Comparison of ENCODE assay signal across 8 cellular contexts in genomic region chr14:31025335-31026075, GRCh38. TPM values are rescaled to one million over a fixed set of nuclear protein-coding genes. Genes with fewer than 3 reads are reported as not detected.
DNase-seq lines count a peak whose midpoint lies in the region; ATAC-seq lines count a peak whose summit lies in the region.

A gene with protein sequence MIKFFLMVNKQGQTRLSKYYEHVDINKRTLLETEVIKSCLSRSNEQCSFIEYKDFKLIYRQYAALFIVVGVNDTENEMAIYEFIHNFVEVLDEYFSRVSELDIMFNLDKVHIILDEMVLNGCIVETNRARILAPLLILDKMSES (plus strand): TSS chr14:31025649. CDS start chr14:31066197, 40,548 bp downstream.

- DNase-seq in CD8-positive, alpha-beta memory T cell: peak; percentile 24 to 69 (median 45)
- DNase-seq in NCI-H1092 treated with DMSO at 0.1 percent for 48 hours (lab: John Stamatoyannopoulos, UW) (peak; percentile 66), HCEC 1CT (no peak)
- DNase-seq in activated CD4-positive, CD25-positive, alpha-beta regulatory T cell treated with anti-CD3 and anti-CD28 coated beads, Interleukin-2, amount 50 U/mL, for 72 hours: peak; percentile 60
- DNase-seq in central memory CD8-positive, alpha-beta T cell (ENCODE audit: low spot score in 2 of 2): peak; percentile 28 to 30
- DNase-seq in stimulated activated CD4-positive, alpha-beta T cell treated with anti-CD3 and anti-CD28 coated beads, Interleukin-1b, Interleukin-23, amount 100 ng/mL, for 24 hours (ENCODE audit: low read depth in 4 of 4, low spot score in 1 of 4): peak; percentile 11 to 28 (median 20)

- peak; percentile 30 for ATAC-seq in GM21528 (IDR thresholded peaks at IDR 0.05; ENCODE audit: low FRiP score, unreplicated experiment)
- peak; percentile 36 for ATAC-seq in central memory CD8-positive, alpha-beta T cell (replicated peaks; ENCODE audit: extremely low read depth, poor library complexity, severe bottlenecking)

- no peaks in the 10 kb centered on the region for H3K9me3 ChIP-seq in CD8-positive, alpha-beta memory T cell (ENCODE audit: low read length)

- H3K4me3 Mint-ChIP-seq in CD8-positive, alpha-beta memory T cell: peak within 1 kb of the TSS; percentile 93 to 100 (median 98)
- H3K4me3 Mint-ChIP-seq in central memory CD8-positive, alpha-beta T cell: peak within 1 kb of the TSS; percentile 99

- H3K27me3 ChIP-seq in CD8-positive, alpha-beta memory T cell (ENCODE audit: insufficient read depth, low read length, poor library complexity, severe bottlenecking): no peaks in the 10 kb centered on the region
- H3K27me3 ChIP-seq in layer of hippocampus (ENCODE audit: control insufficient read depth, insufficient read depth, low read length): no peaks in the 10 kb centered on the region

- CTCF ChIA-PET in CD8-positive, alpha-beta memory T cell (lab: Charles Lee): interaction anchor here (0.8 to 2.0 kb wide), 4 partner anchors 46 to 184 kb away, joined by 3 to 7 read pairs (median 4); partner anchors contain the start of gene HECTD1

- POLR2A ChIA-PET in CD8-positive, alpha-beta memory T cell (lab: Charles Lee): interaction anchor here (1.0 to 2.6 kb wide), 6 partner anchors 42 to 432 kb away, joined by 3 to 22 read pairs (median 4); partner anchors contain the start of genes DTD2, HEATR5A and HECTD1

- H3K9me3 Mint-ChIP-seq in CD8-positive, alpha-beta memory T cell: no peaks in the 10 kb centered on the region
- H3K9me3 Mint-ChIP-seq in central memory CD8-positive, alpha-beta T cell: no peaks in the 10 kb centered on the region

- peaks cover 19% of the 10 kb centered on the region for H3K4me1 ChIP-seq in CD8-positive, alpha-beta memory T cell (ENCODE audit: insufficient read depth, low read length)

- H3K27me3 Mint-ChIP-seq in CD8-positive, alpha-beta memory T cell: no peaks in the 10 kb centered on the region
- no peaks in the 10 kb centered on the region for H3K27me3 Mint-ChIP-seq in central memory CD8-positive, alpha-beta T cell

- peak within 1 kb of the TSS; percentile 88 to 99 (median 98) for H3K27ac Mint-ChIP-seq in CD8-positive, alpha-beta memory T cell
- peak within 1 kb of the TSS; percentile 97 for H3K27ac Mint-ChIP-seq in central memory CD8-positive, alpha-beta T cell (ENCODE audit: low read depth)

- peak within 1 kb of the TSS; percentile 78 for H3K4me3 ChIP-seq in CD8-positive, alpha-beta memory T cell (ENCODE audit: low read length)

- no peaks in the 10 kb centered on the region for H3K36me3 ChIP-seq in CD8-positive, alpha-beta memory T cell (ENCODE audit: insufficient read depth, low read length)

- H3K4me1 Mint-ChIP-seq in CD8-positive, alpha-beta memory T cell: peaks cover 42 to 62% (median 49%) of the 10 kb centered on the region in 3 donors
- H3K4me1 Mint-ChIP-seq in central memory CD8-positive, alpha-beta T cell: peaks cover 52% of the 10 kb centered on the region

- peak within 1 kb of the TSS; percentile 79 for H3K27ac ChIP-seq in CD8-positive, alpha-beta memory T cell (ENCODE audit: low read depth, low read length)
- peak within 1 kb of the TSS; percentile 92 for H3K27ac ChIP-seq in layer of hippocampus (ENCODE audit: low read depth, low read length)

- peaks cover 0 to 27% (median 5%) of the 10 kb centered on the region in 3 donors for H3K36me3 Mint-ChIP-seq in CD8-positive, alpha-beta memory T cell
- peaks cover 22% of the 10 kb centered on the region for H3K36me3 Mint-ChIP-seq in central memory CD8-positive, alpha-beta T cell (ENCODE audit: insufficient read depth)

RNA-seq across cellular contexts. Expression of the gene that starts here (rescaled TPM):
- total RNA-seq in CD8-positive, alpha-beta memory T cell: 10 to 100 TPM in 1 of 2 experiments, 1 to 10 TPM in 1; 9.9 to 10.8 TPM
- 7.1 TPM for polyA plus RNA-seq in CD8-positive, alpha-beta memory T cell
